Comparison of ENCODE assay signal across 1 cellular context in the genomic region with DNA sequence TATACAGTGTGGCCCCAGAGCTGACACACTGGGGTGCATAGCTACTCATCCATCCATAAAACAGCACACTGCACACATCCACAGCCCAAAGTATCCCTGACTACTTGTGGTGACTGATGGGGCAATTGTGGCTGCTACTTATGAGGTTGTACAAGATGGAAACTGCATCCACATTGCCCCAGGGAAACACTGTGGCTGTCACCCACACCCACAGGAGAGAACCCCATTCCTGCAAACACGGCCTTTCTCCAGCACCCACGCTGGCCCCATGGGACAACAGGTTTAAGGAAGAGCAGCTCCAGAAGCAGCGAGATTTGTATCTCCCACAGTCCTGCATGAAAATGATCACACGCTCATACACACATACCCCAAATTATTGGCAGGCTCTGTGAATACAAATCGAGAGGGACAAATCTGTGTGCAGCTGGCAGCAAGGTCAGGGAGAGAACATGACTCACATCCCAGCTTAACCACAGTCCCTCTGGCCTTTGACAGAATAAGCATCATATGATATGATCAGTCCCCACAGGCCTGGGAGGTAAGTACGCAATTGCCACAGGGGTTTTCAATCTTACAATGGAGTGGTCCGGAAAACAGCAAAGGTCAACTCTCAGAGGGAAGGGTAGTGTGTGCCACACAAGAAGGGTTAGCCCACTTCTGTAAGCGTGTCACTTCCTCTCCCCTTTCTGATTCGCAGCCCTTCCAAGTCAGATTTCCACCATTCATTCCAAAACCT.
TF ChIP-seq lines count a peak whose summit lies in the region.

No MANE protein-coding gene starts in this region.

TF ChIP-seq in SK-N-SH, 30 proteins besides CTCF, POLR2A, EP300 and RAD21 (continued from another document):
- TF ChIP-seq NRF1 (IDR thresholded peaks at IDR 0.05; ENCODE audit: low read depth, low read length) (no peak), EZH2phosphoT487 (IDR thresholded peaks at IDR 0.05; ENCODE audit: borderline replicate concordance, low read depth) (no peak), MXI1 (IDR thresholded peaks at IDR 0.05; ENCODE audit: low read depth, low read length) (no peak), TAF1 (IDR thresholded peaks at IDR 0.05; ENCODE audit: borderline replicate concordance, low read depth, low read length) (no peak), ELF1 (IDR thresholded peaks at IDR 0.05) (no peak), USF2 (IDR thresholded peaks at IDR 0.05; ENCODE audit: borderline replicate concordance, low read depth, low read length) (no peak), GATA2 (CRISPR knock-in tag; IDR thresholded peaks at IDR 0.05) (no peak), FOXM1 (IDR thresholded peaks at IDR 0.05; ENCODE audit: low read depth) (no peak), POLR2AphosphoS5 (IDR thresholded peaks at IDR 0.05; ENCODE audit: low read depth, low read length) (0 out of 2 replicates have a peak, but pooled peaks have one; percentile 31), SIN3A (IDR thresholded peaks at IDR 0.05; ENCODE audit: borderline replicate concordance, low read depth, low read length) (no peak), FOXJ3 (CRISPR knock-in tag; IDR thresholded peaks at IDR 0.05) (no peak), RCOR1 (IDR thresholded peaks at IDR 0.05; ENCODE audit: low read length) (no peak), TEAD4 (IDR thresholded peaks at IDR 0.05; ENCODE audit: borderline replicate concordance, insufficient read depth) (no peak), MEF2A (IDR thresholded peaks at IDR 0.05; ENCODE audit: borderline replicate concordance, low read depth) (no peak), FOSL2 (IDR thresholded peaks at IDR 0.05; ENCODE audit: borderline replicate concordance, low read depth) (peak; percentile 58; the same call in 1 of the 2 replicates), RFX5 (IDR thresholded peaks at IDR 0.05; ENCODE audit: low read length) (no peak), TCF12 (IDR thresholded peaks at IDR 0.05) (peak; percentile 66)
- TF ChIP-seq, protein P1, sequence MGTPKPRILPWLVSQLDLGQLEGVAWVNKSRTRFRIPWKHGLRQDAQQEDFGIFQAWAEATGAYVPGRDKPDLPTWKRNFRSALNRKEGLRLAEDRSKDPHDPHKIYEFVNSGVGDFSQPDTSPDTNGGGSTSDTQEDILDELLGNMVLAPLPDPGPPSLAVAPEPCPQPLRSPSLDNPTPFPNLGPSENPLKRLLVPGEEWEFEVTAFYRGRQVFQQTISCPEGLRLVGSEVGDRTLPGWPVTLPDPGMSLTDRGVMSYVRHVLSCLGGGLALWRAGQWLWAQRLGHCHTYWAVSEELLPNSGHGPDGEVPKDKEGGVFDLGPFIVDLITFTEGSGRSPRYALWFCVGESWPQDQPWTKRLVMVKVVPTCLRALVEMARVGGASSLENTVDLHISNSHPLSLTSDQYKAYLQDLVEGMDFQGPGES (IDR thresholded peaks at IDR 0.05; ENCODE audit: low read depth, low read length): no peak
- TF ChIP-seq, protein P2, sequence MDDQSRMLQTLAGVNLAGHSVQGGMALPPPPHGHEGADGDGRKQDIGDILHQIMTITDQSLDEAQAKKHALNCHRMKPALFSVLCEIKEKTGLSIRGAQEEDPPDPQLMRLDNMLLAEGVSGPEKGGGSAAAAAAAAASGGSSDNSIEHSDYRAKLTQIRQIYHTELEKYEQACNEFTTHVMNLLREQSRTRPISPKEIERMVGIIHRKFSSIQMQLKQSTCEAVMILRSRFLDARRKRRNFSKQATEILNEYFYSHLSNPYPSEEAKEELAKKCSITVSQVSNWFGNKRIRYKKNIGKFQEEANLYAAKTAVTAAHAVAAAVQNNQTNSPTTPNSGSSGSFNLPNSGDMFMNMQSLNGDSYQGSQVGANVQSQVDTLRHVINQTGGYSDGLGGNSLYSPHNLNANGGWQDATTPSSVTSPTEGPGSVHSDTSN (IDR thresholded peaks at IDR 0.05): no peak
